In the genomic region with DNA sequence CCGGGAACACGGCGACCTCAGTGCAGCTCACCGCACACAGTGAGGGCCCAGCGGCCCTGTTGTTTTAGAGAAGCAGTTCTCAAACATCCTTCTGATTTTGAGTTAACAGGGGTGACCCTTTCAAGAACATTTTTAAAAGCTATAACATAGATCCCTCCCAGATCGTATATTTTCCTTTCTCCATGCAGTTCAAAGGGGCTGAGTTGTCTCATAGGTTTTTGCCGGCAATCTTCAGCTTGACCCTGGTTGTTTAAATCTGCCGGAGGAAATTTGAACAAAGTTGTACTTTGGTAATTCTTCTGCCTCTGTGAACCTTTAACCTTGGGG, we compare ENCODE assay signal across 22 cellular contexts. TPM values are rescaled to one million over a fixed set of nuclear protein-coding genes. Genes with fewer than 3 reads are reported as not detected.
A peak's percentile ranks its signal among the peaks of the same experiment; 100 is the strongest.
DNase-seq lines count a peak whose midpoint lies in the region; ATAC-seq, FAIRE-seq and TF ChIP-seq lines count a peak whose summit lies in the region.
"Had no signal": no experiment of that assay in that cellular context is flagged by ENCODE, and none has a peak within 500 bp of the region (broad histone marks: within the 10 kb centered on the region; RNA-seq: fewer than 3 reads in every experiment).

No MANE protein-coding gene starts in this region.

- TF ChIP-seq EP300 in HepG2 (IDR thresholded peaks at IDR 0.05; ENCODE audit: low read depth in 2 of 2, low read length in 2 of 2) (no peak), HepG2 (CRISPR knock-in tag; IDR thresholded peaks at IDR 0.05; ENCODE audit: borderline replicate concordance) (no peak), tibial nerve (IDR thresholded peaks at IDR 0.05) (no peak)

- peak; percentile 26 for DNase-seq in activated CD8-positive, alpha-beta memory T cell treated with anti-CD3 and anti-CD28 coated beads, Interleukin-2, amount 10 ng/mL, durations not matched to agents 7 days and 5 days
- no peak for DNase-seq in activated CD8-positive, alpha-beta memory T cell treated with anti-CD3 and anti-CD28 coated beads, Interleukin-2, amount 50 U/mL, for 48 hours
- no peak for DNase-seq in T-helper 17 cell
- DNase-seq in HepG2 (ENCODE audit: low spot score), result no peak
- DNase-seq in neural progenitor cell (ENCODE audit: low spot score), result no peak
- DNase-seq in activated T-helper 2 cell treated with anti-CD3 and anti-CD28 coated beads, Interferon-gamma antibody, Interleukin-2, Interleukin-4, amounts not matched to agents 10 μg/mL and 5 μg/mL and 100 μg/mL, durations not matched to agents 14 hours and 24 hours and 36 hours (ENCODE audit: low spot score), result no peak
- DNase-seq in tibial nerve (ENCODE audit: low spot score in 2 of 2), result no peak
- no peak for DNase-seq in activated CD4-positive, CD25-positive, alpha-beta regulatory T cell treated with anti-CD3 and anti-CD28 coated beads, Interleukin-2, amount 50 U/mL, for 72 hours
- DNase-seq: Calu3; CD4-positive, CD25-positive, alpha-beta regulatory T cell; MM.1S; NCI-H1105; NCI-H1694; NCI-H2107; NCI-H2227 treated with DMSO at 0.1 percent for 48 hours; NCI-H524 had no signal

- H3K27me3 Mint-ChIP-seq in activated CD8-positive, alpha-beta memory T cell treated with anti-CD3 and anti-CD28 coated beads, Interleukin-2, amount 10 ng/mL, durations not matched to agents 7 days and 5 days, result no peaks in the 10 kb centered on the region
- H3K27me3 Mint-ChIP-seq in T-helper 17 cell (no peaks in the 10 kb centered on the region), neural progenitor cell (ENCODE audit: insufficient read depth, low read depth) (peaks cover 3% of the 10 kb centered on the region)
- no peaks in the 10 kb centered on the region for H3K27me3 Mint-ChIP-seq in activated T-helper 2 cell treated with anti-CD3 and anti-CD28 coated beads, Interferon-gamma antibody, Interleukin-2, Interleukin-4, amounts not matched to agents 10 μg/mL and 5 μg/mL and 100 μg/mL, durations not matched to agents 14 hours and 24 hours and 36 hours (ENCODE audit: low read depth)
- H3K27me3 Mint-ChIP-seq: B cell; CD4-positive, CD25-positive, alpha-beta regulatory T cell; IgD-negative memory B cell had no signal

- POLR2A ChIA-PET in HepG2 (lab: Yijun Ruan, JAX), result interaction anchor here (0.6 to 7.1 kb wide), 15 partner anchors 8 to 483 kb away, joined by 3 to 104 read pairs (median 4); a partner anchor contains a TSS

- H3K27ac Mint-ChIP-seq in activated CD8-positive, alpha-beta memory T cell treated with anti-CD3 and anti-CD28 coated beads, Interleukin-2, amount 10 ng/mL, durations not matched to agents 7 days and 5 days, result no peak overlapping the region
- peak overlapping the region; percentile 21 for H3K27ac Mint-ChIP-seq in T-helper 17 cell
- H3K27ac Mint-ChIP-seq in neural progenitor cell, result peak overlapping the region; percentile 78
- H3K27ac Mint-ChIP-seq in activated T-helper 2 cell treated with anti-CD3 and anti-CD28 coated beads, Interferon-gamma antibody, Interleukin-2, Interleukin-4, amounts not matched to agents 10 μg/mL and 5 μg/mL and 100 μg/mL, durations not matched to agents 14 hours and 24 hours and 36 hours, result no peak overlapping the region
- H3K27ac Mint-ChIP-seq: B cell, HFFc6, IgD-negative memory B cell had no signal

- peaks cover 18% of the 10 kb centered on the region for H3F3A ChIP-seq in neural progenitor cell (ENCODE audit: low read depth)

- WGBS in HepG2 (ENCODE audit: low lambda C conversion rate), result 2% methylated on average over 8 of the region's 8 CpGs
- WGBS in tibial nerve, 2 donors, result 50 to 60% methylated on average over 8 of the region's 8 CpGs

- no peak for ATAC-seq in activated CD8-positive, alpha-beta memory T cell treated with anti-CD3 and anti-CD28 coated beads, Interleukin-2, amount 10 ng/mL, durations not matched to agents 7 days and 5 days
- no peak for ATAC-seq in T-helper 17 cell
- ATAC-seq in HepG2, result peak; percentile 34

- H4K20me1 ChIP-seq in HepG2 (ENCODE audit: insufficient read depth, low read length) (no peaks in the 10 kb centered on the region), neural progenitor cell (ENCODE audit: low read depth) (peaks cover 27% of the 10 kb centered on the region)

- H3K9me3 Mint-ChIP-seq in activated CD8-positive, alpha-beta memory T cell treated with anti-CD3 and anti-CD28 coated beads, Interleukin-2, amount 10 ng/mL, durations not matched to agents 7 days and 5 days (ENCODE audit: low read depth), result no peaks in the 10 kb centered on the region
- H3K9me3 Mint-ChIP-seq in neural progenitor cell, result no peaks in the 10 kb centered on the region
- no peaks in the 10 kb centered on the region for H3K9me3 Mint-ChIP-seq in activated T-helper 2 cell treated with anti-CD3 and anti-CD28 coated beads, Interferon-gamma antibody, Interleukin-2, Interleukin-4, amounts not matched to agents 10 μg/mL and 5 μg/mL and 100 μg/mL, durations not matched to agents 14 hours and 24 hours and 36 hours
- H3K9me3 Mint-ChIP-seq: CD4-positive, CD25-positive, alpha-beta regulatory T cell; HFFc6; IgD-negative memory B cell had no signal

- peaks cover 79% of the 10 kb centered on the region for H3K4me1 ChIP-seq in HepG2 (ENCODE audit: insufficient read depth, low read length)
- peaks cover 28% of the 10 kb centered on the region for H3K4me1 ChIP-seq in neural progenitor cell
- peaks cover 0 to 23% (median 0%) of the 10 kb centered on the region in 4 donors for H3K4me1 ChIP-seq in tibial nerve

- BruUV-seq in HepG2 (replicated peaks; lab: Mats Ljungman, UMichigan), result TSS peak; percentile 99

- no peaks in the 10 kb centered on the region for H3K27me3 ChIP-seq in HepG2 (ENCODE audit: control insufficient read depth in 1 of 2, insufficient read depth in 2 of 2, low read length in 2 of 2)
- no peaks in the 10 kb centered on the region for H3K27me3 ChIP-seq in neural progenitor cell
- H3K27me3 ChIP-seq in tibial nerve, result no peaks in the 10 kb centered on the region

- H3K36me3 ChIP-seq in HepG2 (replicated peaks in 1 of 2; ENCODE audit: control insufficient read depth in 1 of 2, insufficient read depth in 2 of 2, low read length in 2 of 2), result peaks cover 0 to 4% of the 10 kb centered on the region in 2 experiments; a peak in 2 of 5 replicates
- no peaks in the 10 kb centered on the region for H3K36me3 ChIP-seq in neural progenitor cell
- peaks cover 0 to 17% (median 0%) of the 10 kb centered on the region in 3 donors for H3K36me3 ChIP-seq in tibial nerve

- TF ChIP-seq CTCF in HepG2 (CRISPR knock-in tag; IDR thresholded peaks at IDR 0.05) (no peak), neural progenitor cell (IDR thresholded peaks at IDR 0.05) (no peak), tibial nerve (IDR thresholded peaks at IDR 0.05) (no peak)

- H3K27ac ChIP-seq in HepG2 (ENCODE audit: extremely low read length, insufficient read depth, low read length), result peak overlapping the region; percentile 99
- H3K27ac ChIP-seq in neural progenitor cell, result no peak overlapping the region
- peak overlapping the region in 2 of 4 donors; percentile 50 for H3K27ac ChIP-seq in tibial nerve
- H3K27ac ChIP-seq: 22Rv1 had no signal

- in situ Hi-C loops in HepG2 (cut with HindIII; ENCODE audit: extremely low pct_ligation_motif_present, low pct_unique_long_range_greater_than_20kb), result no loop called here

- TF ChIP-seq POLR2A in HepG2 (IDR thresholded peaks at IDR 0.05; ENCODE audit: insufficient read depth in 1 of 2, low read depth in 2 of 2, low read length in 2 of 2), result no peak
- no peak for TF ChIP-seq POLR2A in tibial nerve (IDR thresholded peaks at IDR 0.05)

- H3K4me2 ChIP-seq in HepG2 (ENCODE audit: low read depth, low read length) (peak overlapping the region; percentile 93), neural progenitor cell (no peak overlapping the region)

- no peak overlapping the region for H3K4me3 Mint-ChIP-seq in activated CD8-positive, alpha-beta memory T cell treated with anti-CD3 and anti-CD28 coated beads, Interleukin-2, amount 10 ng/mL, durations not matched to agents 7 days and 5 days
- no peak overlapping the region for H3K4me3 Mint-ChIP-seq in T-helper 17 cell
- peak overlapping the region; percentile 66 for H3K4me3 Mint-ChIP-seq in neural progenitor cell
- H3K4me3 Mint-ChIP-seq in activated T-helper 2 cell treated with anti-CD3 and anti-CD28 coated beads, Interferon-gamma antibody, Interleukin-2, Interleukin-4, amounts not matched to agents 10 μg/mL and 5 μg/mL and 100 μg/mL, durations not matched to agents 14 hours and 24 hours and 36 hours (ENCODE audit: low read depth), result no peak overlapping the region
- H3K4me3 Mint-ChIP-seq: B cell; CD4-positive, CD25-positive, alpha-beta regulatory T cell; HFFc6; IgD-negative memory B cell had no signal

- TF ChIP-seq RAD21 in HepG2 (CRISPR knock-in tag; IDR thresholded peaks at IDR 0.05), result no peak

- H3K4me1 Mint-ChIP-seq in activated CD8-positive, alpha-beta memory T cell treated with anti-CD3 and anti-CD28 coated beads, Interleukin-2, amount 10 ng/mL, durations not matched to agents 7 days and 5 days, result peaks cover 5% of the 10 kb centered on the region
- H3K4me1 Mint-ChIP-seq in T-helper 17 cell, result peaks cover 27% of the 10 kb centered on the region
- H3K4me1 Mint-ChIP-seq in neural progenitor cell, result peaks cover 54% of the 10 kb centered on the region
- no peaks in the 10 kb centered on the region for H3K4me1 Mint-ChIP-seq in activated T-helper 2 cell treated with anti-CD3 and anti-CD28 coated beads, Interferon-gamma antibody, Interleukin-2, Interleukin-4, amounts not matched to agents 10 μg/mL and 5 μg/mL and 100 μg/mL, durations not matched to agents 14 hours and 24 hours and 36 hours (ENCODE audit: low read depth)

- FAIRE-seq in HepG2 (lab: Jason Lieb, UNC), result no peak
- FAIRE-seq: GM19239, H54 had no signal

- peak overlapping the region; percentile 85 for H3K9ac ChIP-seq in HepG2 (ENCODE audit: insufficient read depth, low read depth, low read length)
- H3K9ac ChIP-seq in neural progenitor cell, result no peak overlapping the region

- H2AFZ ChIP-seq in HepG2 (ENCODE audit: low read length) (no peak overlapping the region), neural progenitor cell (replicated peaks) (no peak overlapping the region)

- intact Hi-C loops in HepG2 (cut with micrococcal nuclease; ENCODE audit: unreplicated experiment), result no loop called here
- intact Hi-C loops in activated T-helper 2 cell treated with anti-CD3 and anti-CD28 coated beads, Interferon-gamma antibody, Interleukin-2, Interleukin-4, amounts not matched to agents 10 μg/mL and 5 μg/mL and 100 μg/mL, durations not matched to agents 14 hours and 24 hours and 36 hours (cut with micrococcal nuclease), result no loop called here

- H3K79me2 ChIP-seq in HepG2 (ENCODE audit: insufficient read depth, low read length), result peaks cover 63% of the 10 kb centered on the region
- no peaks in the 10 kb centered on the region for H3K79me2 ChIP-seq in neural progenitor cell (ENCODE audit: low read depth)

- no peaks in the 10 kb centered on the region for H3K36me3 Mint-ChIP-seq in activated CD8-positive, alpha-beta memory T cell treated with anti-CD3 and anti-CD28 coated beads, Interleukin-2, amount 10 ng/mL, durations not matched to agents 7 days and 5 days
- H3K36me3 Mint-ChIP-seq in T-helper 17 cell (ENCODE audit: low read depth) (no peaks in the 10 kb centered on the region), neural progenitor cell (peaks cover 1% of the 10 kb centered on the region)
- no peaks in the 10 kb centered on the region for H3K36me3 Mint-ChIP-seq in activated T-helper 2 cell treated with anti-CD3 and anti-CD28 coated beads, Interferon-gamma antibody, Interleukin-2, Interleukin-4, amounts not matched to agents 10 μg/mL and 5 μg/mL and 100 μg/mL, durations not matched to agents 14 hours and 24 hours and 36 hours (ENCODE audit: low read depth)

- CTCF ChIA-PET in activated CD8-positive, alpha-beta memory T cell treated with anti-CD3 and anti-CD28 coated beads, Interleukin-2, amount 10 ng/mL, durations not matched to agents 7 days and 5 days (lab: Charles Lee), result no interaction called here
- CTCF ChIA-PET in HepG2 (lab: Yijun Ruan, JAX; ENCODE audit: low intra/inter-chr PET ratio, low total read pairs), result no interaction called here

- H3K4me3 ChIP-seq in HepG2 (replicated peaks in 1 of 3; ENCODE audit: insufficient read depth in 1 of 3, low read depth in 2 of 3, low read length in 3 of 3) (peak overlapping the region; percentile 51 to 64 (median 55)), neural progenitor cell (no peak overlapping the region), tibial nerve (no peak overlapping the region)

- H3K9me3 ChIP-seq in T-helper 17 cell (ENCODE audit: control insufficient read depth, low read length, poor library complexity, severe bottlenecking), result no peaks in the 10 kb centered on the region
- no peaks in the 10 kb centered on the region for H3K9me3 ChIP-seq in HepG2 (ENCODE audit: low read length)
- no peaks in the 10 kb centered on the region for H3K9me3 ChIP-seq in neural progenitor cell (ENCODE audit: low read depth)
- no peaks in the 10 kb centered on the region for H3K9me3 ChIP-seq in tibial nerve

RNA-seq across cellular contexts. Expression of a gene that starts 14.3 kb away (rescaled TPM):
- total RNA-seq in activated CD8-positive, alpha-beta memory T cell treated with anti-CD3 and anti-CD28 coated beads, Interleukin-2, amount 10 ng/mL, durations not matched to agents 7 days and 5 days, result 10 to 100 TPM; 19.4 to 19.7 TPM
- total RNA-seq in T-helper 17 cell, result 10 to 100 TPM; 14.0 to 14.7 TPM
- total RNA-seq in HepG2 (2016; rRNA removed; fragmentation: Illumina TruSeq; extraction: Trizol), result 6.4 and 7.9 TPM in 2 replicates
- total RNA-seq in HepG2 (2016; cell fraction: cytosol; rRNA removed; fragmentation: Illumina TruSeq; extraction: Trizol; ENCODE audit: low read depth), result 5.1 and 5.6 TPM in 2 replicates
- total RNA-seq in HepG2 (2016; cell fraction: insoluble cytoplasmic fraction; rRNA removed; fragmentation: Illumina TruSeq; extraction: Trizol), result 5.8 and 6.7 TPM in 2 replicates
- total RNA-seq in HepG2 (2016; cell fraction: membrane; rRNA removed; fragmentation: Illumina TruSeq; extraction: Trizol), result 5.6 and 6.3 TPM in 2 replicates
- 7.1 and 7.7 TPM in 2 replicates for total RNA-seq in HepG2 (2016; cell fraction: nucleus; rRNA removed; fragmentation: Illumina TruSeq; extraction: Trizol)
- 24.2 and 27.4 TPM in 2 replicates for polyA plus RNA-seq in HepG2 (2011; rRNA removed)
- 13.2 and 18.2 TPM in 2 replicates for polyA plus RNA-seq in HepG2 (2011; cell fraction: cytosol; rRNA removed)
- 26.2 and 26.5 TPM in 2 replicates for polyA plus RNA-seq in HepG2 (2011; cell fraction: nucleus; rRNA removed)
- 17.5 and 20.3 TPM in 2 replicates for polyA plus RNA-seq in HepG2 (2012)
- 8.0 and 8.6 TPM in 2 replicates for polyA plus RNA-seq in HepG2 (2016; cell fraction: cytosol; fragmentation: Illumina TruSeq; extraction: Trizol; ENCODE audit: low read depth)
- 17.4 and 20.8 TPM in 2 replicates for polyA plus RNA-seq in HepG2 (2016; cell fraction: insoluble cytoplasmic fraction; fragmentation: Illumina TruSeq; extraction: Trizol; ENCODE audit: low read depth)
- polyA plus RNA-seq in HepG2 (2016; cell fraction: membrane; fragmentation: Illumina TruSeq; extraction: Trizol; ENCODE audit: low read depth), result 10.3 and 10.7 TPM in 2 replicates
- polyA plus RNA-seq in HepG2 (2016; cell fraction: nucleus; fragmentation: Illumina TruSeq; extraction: Trizol; ENCODE audit: insufficient read depth, low read depth), result 13.2 and 13.4 TPM in 2 replicates
- polyA minus RNA-seq in HepG2 (2011; rRNA and poly(A)+ RNA removed; ENCODE audit: low replicate concordance), result 28.2 and 50.1 TPM in 2 replicates
- 15.1 and 16.0 TPM in 2 replicates for polyA minus RNA-seq in HepG2 (2011; cell fraction: cytosol; rRNA and poly(A)+ RNA removed)
- polyA minus RNA-seq in HepG2 (2011; cell fraction: nucleus; rRNA and poly(A)+ RNA removed), result 31.0 and 36.3 TPM in 2 replicates
- 0.92 and 5.8 TPM in 2 replicates for total RNA-seq in neural progenitor cell (ENCODE audit: low replicate concordance)
- 22.0 and 23.8 TPM in 2 replicates for total RNA-seq in activated T-helper 2 cell treated with anti-CD3 and anti-CD28 coated beads, Interferon-gamma antibody, Interleukin-2, Interleukin-4, amounts not matched to agents 10 μg/mL and 5 μg/mL and 100 μg/mL, durations not matched to agents 14 hours and 24 hours and 36 hours
- total RNA-seq in tibial nerve, result 10 to 100 TPM; 25.1 to 43.5 (median 29.5) TPM

RNA-seq across cellular contexts. Expression of a gene that starts 44.0 kb away (rescaled TPM):
- 10 to 100 TPM; 63.8 to 73.5 TPM for total RNA-seq in activated CD8-positive, alpha-beta memory T cell treated with anti-CD3 and anti-CD28 coated beads, Interleukin-2, amount 10 ng/mL, durations not matched to agents 7 days and 5 days
- total RNA-seq in T-helper 17 cell (10 to 100 TPM; 18.5 to 21.3 TPM), HepG2 (2016; rRNA removed; fragmentation: Illumina TruSeq; extraction: Trizol) (86.3 and 120 TPM in 2 replicates), neural progenitor cell (ENCODE audit: low replicate concordance) (91.4 and 110 TPM in 2 replicates), tibial nerve (10 to 100 TPM; 29.7 to 41.7 (median 34.1) TPM)
- 21.3 and 22.5 TPM in 2 replicates for total RNA-seq in HepG2 (2016; cell fraction: cytosol; rRNA removed; fragmentation: Illumina TruSeq; extraction: Trizol; ENCODE audit: low read depth)
- total RNA-seq in HepG2 (2016; cell fraction: insoluble cytoplasmic fraction; rRNA removed; fragmentation: Illumina TruSeq; extraction: Trizol), result 90.7 and 130 TPM in 2 replicates
- 28.2 and 30.2 TPM in 2 replicates for total RNA-seq in HepG2 (2016; cell fraction: membrane; rRNA removed; fragmentation: Illumina TruSeq; extraction: Trizol)
- 36.7 and 39.2 TPM in 2 replicates for total RNA-seq in HepG2 (2016; cell fraction: nucleus; rRNA removed; fragmentation: Illumina TruSeq; extraction: Trizol)
- 29.7 and 32.7 TPM in 2 replicates for polyA plus RNA-seq in HepG2 (2011; rRNA removed)
- polyA plus RNA-seq in HepG2 (2011; cell fraction: cytosol; rRNA removed), result 38.1 and 39.4 TPM in 2 replicates
- 13.5 and 14.5 TPM in 2 replicates for polyA plus RNA-seq in HepG2 (2011; cell fraction: nucleus; rRNA removed)
- polyA plus RNA-seq in HepG2 (2012), result 33.6 and 40.3 TPM in 2 replicates
- 11.3 and 12.3 TPM in 2 replicates for polyA plus RNA-seq in HepG2 (2016; cell fraction: cytosol; fragmentation: Illumina TruSeq; extraction: Trizol; ENCODE audit: low read depth)
- 101 and 104 TPM in 2 replicates for polyA plus RNA-seq in HepG2 (2016; cell fraction: insoluble cytoplasmic fraction; fragmentation: Illumina TruSeq; extraction: Trizol; ENCODE audit: low read depth)
- polyA plus RNA-seq in HepG2 (2016; cell fraction: membrane; fragmentation: Illumina TruSeq; extraction: Trizol; ENCODE audit: low read depth), result 16.7 and 17.6 TPM in 2 replicates
- polyA plus RNA-seq in HepG2 (2016; cell fraction: nucleus; fragmentation: Illumina TruSeq; extraction: Trizol; ENCODE audit: insufficient read depth, low read depth), result 38.5 and 40.8 TPM in 2 replicates
- 48.8 and 126 TPM in 2 replicates for polyA minus RNA-seq in HepG2 (2011; rRNA and poly(A)+ RNA removed; ENCODE audit: low replicate concordance)
- polyA minus RNA-seq in HepG2 (2011; cell fraction: cytosol; rRNA and poly(A)+ RNA removed), result 20.6 and 22.9 TPM in 2 replicates
- polyA minus RNA-seq in HepG2 (2011; cell fraction: nucleus; rRNA and poly(A)+ RNA removed), result 24.2 and 25.6 TPM in 2 replicates
- 111 and 112 TPM in 2 replicates for total RNA-seq in activated T-helper 2 cell treated with anti-CD3 and anti-CD28 coated beads, Interferon-gamma antibody, Interleukin-2, Interleukin-4, amounts not matched to agents 10 μg/mL and 5 μg/mL and 100 μg/mL, durations not matched to agents 14 hours and 24 hours and 36 hours

Comparison
In these comparisons a context has a peak if more than half of its experiments do, and no peak if none do; other contexts are left out.
1. H3K27ac Mint-ChIP-seq: peak in T-helper 17 cell (single experiment) and neural progenitor cell (single experiment); none in activated CD8-positive, alpha-beta memory T cell treated with anti-CD3 and anti-CD28 coated beads, Interleukin-2, amount 10 ng/mL, durations not matched to agents 7 days and 5 days (single experiment) and activated T-helper 2 cell treated with anti-CD3 and anti-CD28 coated beads, Interferon-gamma antibody, Interleukin-2, Interleukin-4, amounts not matched to agents 10 μg/mL and 5 μg/mL and 100 μg/mL, durations not matched to agents 14 hours and 24 hours and 36 hours (single experiment).
2. H3K4me3 ChIP-seq: peak in HepG2 (3 of 3); none in neural progenitor cell (single experiment) and tibial nerve (0 of 4).